25 cellular contexts compared by ENCODE assay signal in the genomic region with DNA sequence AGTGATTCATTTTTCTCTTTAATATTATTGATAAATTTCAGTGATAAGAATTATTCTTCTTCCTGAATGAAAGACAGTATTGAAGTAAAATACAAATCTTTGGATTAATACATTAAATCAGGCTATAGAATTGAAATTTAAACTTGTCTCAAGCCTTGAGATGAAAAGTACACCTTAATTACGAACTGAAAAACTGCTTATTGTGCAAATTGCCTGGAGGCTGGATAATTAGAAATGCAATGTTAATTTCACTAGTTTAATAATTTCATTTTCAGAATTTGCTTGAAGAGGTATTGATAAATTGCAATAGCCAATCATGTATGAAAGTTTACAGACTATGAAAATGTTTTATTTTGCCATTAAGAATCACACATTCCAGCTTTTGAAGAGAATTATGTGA. TPM values are rescaled to one million over a fixed set of nuclear protein-coding genes. Genes with fewer than 3 reads are reported as not detected.
DNase-seq lines count a peak whose midpoint lies in the region; ATAC-seq, FAIRE-seq and TF ChIP-seq lines count a peak whose summit lies in the region.
"Had no signal": no experiment of that assay in that cellular context is flagged by ENCODE, and none has a peak within 500 bp of the region (broad histone marks: within the 10 kb centered on the region; RNA-seq: fewer than 3 reads in every experiment).

No MANE protein-coding gene starts in this region.

- H3K4me2 ChIP-seq in HepG2 (ENCODE audit: low read depth, low read length) = no peak overlapping the region
- H3K4me2 ChIP-seq in K562 (ENCODE audit: insufficient read depth, low read length) = no peak overlapping the region
- H3K4me2 ChIP-seq: BLaER1 had no signal

- H4K20me1 ChIP-seq in HepG2 (ENCODE audit: insufficient read depth, low read length) = no peaks in the 10 kb centered on the region
- no peaks in the 10 kb centered on the region for H4K20me1 ChIP-seq in K562 (replicated peaks; ENCODE audit: control insufficient read depth, insufficient read depth, low read length)
- H4K20me1 ChIP-seq: BLaER1 had no signal

- no peak for TF ChIP-seq RAD21 in HepG2 (CRISPR knock-in tag; IDR thresholded peaks at IDR 0.05)
- TF ChIP-seq RAD21 in K562 (CRISPR knock-in tag; conservative IDR thresholded peaks at IDR 0.05 in 1 of 2, IDR thresholded peaks at IDR 0.05 in 1 of 2) = no peak

- POLR2A ChIA-PET in HepG2 (lab: Yijun Ruan, JAX) = no interaction called here
- POLR2A ChIA-PET in K562 (lab: Yijun Ruan, JAX) = no interaction called here

- H3K27ac ChIP-seq in HepG2 (ENCODE audit: extremely low read length, insufficient read depth, low read length) = no peak overlapping the region
- H3K27ac ChIP-seq in right lobe of liver = no peak overlapping the region
- no peak overlapping the region for H3K27ac ChIP-seq in K562 (ENCODE audit: extremely low read depth, low read depth, low read length)
- H3K27ac ChIP-seq in small intestine (ENCODE audit: low read depth in 1 of 2, low read length in 1 of 2) = no peak overlapping the region
- H3K27ac ChIP-seq: 22Rv1, BLaER1 had no signal

- H3K27me3 ChIP-seq in HepG2 (ENCODE audit: control insufficient read depth in 1 of 2, insufficient read depth in 2 of 2, low read length in 2 of 2) (no peaks in the 10 kb centered on the region), right lobe of liver (no peaks in the 10 kb centered on the region), K562 (ENCODE audit: control insufficient read depth in 2 of 2, insufficient read depth in 2 of 2, low read length in 2 of 2) (no peaks in the 10 kb centered on the region; a peak in 1 of 5 replicates), small intestine (ENCODE audit: control insufficient read depth in 2 of 2, insufficient read depth in 2 of 2, low read length in 2 of 2) (no peaks in the 10 kb centered on the region), H7 (ENCODE audit: control insufficient read depth, insufficient read depth, low read length) (no peaks in the 10 kb centered on the region)
- H3K27me3 ChIP-seq: BE2C, BLaER1 had no signal

- whole genome bisulfite sequencing in HepG2 (ENCODE audit: low lambda C conversion rate) = 5% methylated on average over 1 of the region's 1 CpG
- 67% methylated on average over 1 of the region's 1 CpG for WGBS in right lobe of liver (ENCODE audit: insufficient coverage, low coverage, low lambda C conversion rate, missing lambda C conversion rate)
- 0% methylated on average over 1 of the region's 1 CpG for WGBS in K562 (ENCODE audit: insufficient coverage, low coverage, missing lambda C conversion rate)
- 80 to 86% (median 85%) methylated on average over 1 of the region's 1 CpG for WGBS in small intestine, 3 donors

- H3K4me3 ChIP-seq in HepG2 (replicated peaks in 1 of 3; ENCODE audit: insufficient read depth in 1 of 3, low read depth in 2 of 3, low read length in 3 of 3) = no peak overlapping the region
- no peak overlapping the region for H3K4me3 ChIP-seq in right lobe of liver
- H3K4me3 ChIP-seq in K562 = no peak overlapping the region
- H3K4me3 ChIP-seq in small intestine (ENCODE audit: low read depth in 1 of 2, low read length in 2 of 2) = no peak overlapping the region
- no peak overlapping the region for H3K4me3 ChIP-seq in H7 (ENCODE audit: insufficient read depth, low read depth, low read length)
- H3K4me3 ChIP-seq: BLaER1, GM12878 had no signal

- H3K36me3 ChIP-seq in HepG2 (replicated peaks in 1 of 2; ENCODE audit: control insufficient read depth in 1 of 2, insufficient read depth in 2 of 2, low read length in 2 of 2) (no peaks in the 10 kb centered on the region), right lobe of liver (no peaks in the 10 kb centered on the region), K562 (ENCODE audit: control insufficient read depth, insufficient read depth, low read length) (no peaks in the 10 kb centered on the region), small intestine (ENCODE audit: control insufficient read depth in 2 of 2, insufficient read depth in 2 of 2, low read length in 2 of 2) (no peaks in the 10 kb centered on the region), H7 (replicated peaks; ENCODE audit: control insufficient read depth, insufficient read depth, low read length) (no peaks in the 10 kb centered on the region)
- H3K36me3 ChIP-seq: BE2C, BLaER1 had no signal

- H3K79me2 ChIP-seq in HepG2 (ENCODE audit: insufficient read depth, low read length) (no peaks in the 10 kb centered on the region), K562 (ENCODE audit: control insufficient read depth, insufficient read depth, low read length) (no peaks in the 10 kb centered on the region)

- TF ChIP-seq EP300 in HepG2 (IDR thresholded peaks at IDR 0.05; ENCODE audit: low read depth in 2 of 2, low read length in 2 of 2) (no peak), HepG2 (CRISPR knock-in tag; IDR thresholded peaks at IDR 0.05; ENCODE audit: borderline replicate concordance) (no peak), K562 (IDR thresholded peaks at IDR 0.05; ENCODE audit: low read length) (no peak)

- no peaks in the 10 kb centered on the region for H3K9me3 ChIP-seq in HepG2 (ENCODE audit: low read length)
- H3K9me3 ChIP-seq in right lobe of liver = no peaks in the 10 kb centered on the region
- H3K9me3 ChIP-seq in K562 (replicated peaks; ENCODE audit: control insufficient read depth, insufficient read depth, low read depth, low read length) = no peaks in the 10 kb centered on the region
- H3K9me3 ChIP-seq in small intestine (ENCODE audit: control insufficient read depth, low read depth) = no peaks in the 10 kb centered on the region
- H3K9me3 ChIP-seq: BE2C, BLaER1 had no signal

- ATAC-seq in HepG2 (no peak), right lobe of liver (no peak), K562 (no peak), HG03175 (IDR thresholded peaks at IDR 0.05; ENCODE audit: unreplicated experiment) (no peak)
- ATAC-seq: GM12878 had no signal

- in situ Hi-C loops in HepG2 (cut with HindIII; ENCODE audit: extremely low pct_ligation_motif_present, low pct_unique_long_range_greater_than_20kb) (loop anchor here (25.0 kb wide), 1 partner anchor 1264 kb away; no protein-coding TSS in a partner anchor), K562 (cut with MboI) (no loop called here)

- TF ChIP-seq CTCF in HepG2 (CRISPR knock-in tag; IDR thresholded peaks at IDR 0.05) = no peak
- no peak for TF ChIP-seq CTCF in right lobe of liver (IDR thresholded peaks at IDR 0.05)
- TF ChIP-seq CTCF in K562 (IDR thresholded peaks at IDR 0.05 in 2 of 3, conservative IDR thresholded peaks at IDR 0.05 in 1 of 3; ENCODE audit: insufficient read depth in 2 of 3, low read depth in 1 of 3, low read length in 3 of 3) = no peak

- FAIRE-seq in HepG2 (lab: Jason Lieb, UNC) (no peak), K562 (lab: Jason Lieb, UNC) (no peak), small intestine (lab: Jason Lieb, UNC) (peak; percentile 5)
- FAIRE-seq: GM12878, GM12892, GM18507 had no signal

- no peaks in the 10 kb centered on the region for H3K4me1 ChIP-seq in HepG2 (ENCODE audit: insufficient read depth, low read length)
- no peaks in the 10 kb centered on the region for H3K4me1 ChIP-seq in right lobe of liver
- no peaks in the 10 kb centered on the region for H3K4me1 ChIP-seq in K562 (replicated peaks in 1 of 2; ENCODE audit: control insufficient read depth in 2 of 2, insufficient read depth in 2 of 2, low read length in 2 of 2)
- H3K4me1 ChIP-seq in small intestine (ENCODE audit: control insufficient read depth in 2 of 2, insufficient read depth in 1 of 2, low read depth in 1 of 2, low read length in 1 of 2) = no peaks in the 10 kb centered on the region
- H3K4me1 ChIP-seq: BE2C, BLaER1 had no signal

- no peaks in the 10 kb centered on the region for H3K9me1 ChIP-seq in K562 (ENCODE audit: control insufficient read depth, insufficient read depth, low read length)

- CTCF ChIA-PET in HepG2 (lab: Yijun Ruan, JAX; ENCODE audit: low intra/inter-chr PET ratio, low total read pairs) = no interaction called here
- CTCF ChIA-PET in K562 (lab: Yijun Ruan, JAX; ENCODE audit: low intra/inter-chr PET ratio) = no interaction called here

- H3K9ac ChIP-seq in HepG2 (ENCODE audit: insufficient read depth, low read depth, low read length) (no peak overlapping the region), K562 (ENCODE audit: insufficient read depth in 1 of 2, low read depth in 2 of 2, low read length in 2 of 2) (no peak overlapping the region)
- H3K9ac ChIP-seq: BLaER1 had no signal

- H2AFZ ChIP-seq in HepG2 (ENCODE audit: low read length) (no peak overlapping the region), K562 (ENCODE audit: low read depth, low read length) (no peak overlapping the region)

- DNase-seq in HepG2 (ENCODE audit: low spot score) (no peak), right lobe of liver (no peak), K562 (ENCODE audit: extremely low read depth in 1 of 4, low spot score in 3 of 4) (no peak), small intestine (no peak), H7 (no peak)
- DNase-seq: ACHN; BE2C; C1 segment of cervical spinal cord; CD4-positive, alpha-beta memory T cell; CD4-positive, CD25-positive, alpha-beta regulatory T cell; CD8-positive, alpha-beta memory T cell; COR-L47; DMS 273 treated with DMSO at 0.1 percent for 48 hours; DMS153; DMS53; DMS79; DND-41; EL; GDM1 had no signal

- TF ChIP-seq POLR2A in HepG2 (IDR thresholded peaks at IDR 0.05; ENCODE audit: insufficient read depth in 1 of 2, low read depth in 2 of 2, low read length in 2 of 2) = no peak
- TF ChIP-seq POLR2A in right lobe of liver (IDR thresholded peaks at IDR 0.05) = no peak
- TF ChIP-seq POLR2A in K562 (conservative IDR thresholded peaks at IDR 0.05) = no peak

- intact Hi-C loops in HepG2 (cut with micrococcal nuclease; ENCODE audit: unreplicated experiment) = loop anchor here (2.0 kb wide), 1 partner anchor 1267 kb away; no protein-coding TSS in a partner anchor
- intact Hi-C loops in right lobe of liver (cut with DNase I) = no loop called here
- intact Hi-C loops in K562 (cut with micrococcal nuclease) = loop anchor here (10.0 kb wide), 1 partner anchor 351 kb away; no protein-coding TSS in a partner anchor

- BruUV-seq in HepG2 (replicated peaks; lab: Mats Ljungman, UMichigan) = no TSS peak
- no TSS peak for BruUV-seq in K562 (replicated peaks; lab: Mats Ljungman, UMichigan)

RNA-seq across cellular contexts. Expression of a gene that starts 11.0 kb away (rescaled TPM):
- total RNA-seq in HepG2 (2016; rRNA removed; fragmentation: Illumina TruSeq; extraction: Trizol) (94.3 and 100.0 TPM in 2 replicates), right lobe of liver (10 to 100 TPM; 18.0 to 65.0 (median 19.3) TPM), K562 (2014; rRNA removed) (139 and 144 TPM in 2 replicates), K562 (2014; rRNA removed; fragmentation: Illumina TruSeq; extraction: Trizol) (182 and 209 TPM in 2 replicates), K562 (2015; rRNA removed; fragmentation: Illumina TruSeq; extraction: Trizol) (173 and 174 TPM in 2 replicates), K562 (2021) (100 and 102 TPM in 2 replicates)
- total RNA-seq in HepG2 (2016; cell fraction: cytosol; rRNA removed; fragmentation: Illumina TruSeq; extraction: Trizol; ENCODE audit: low read depth) = 44.4 and 47.0 TPM in 2 replicates
- total RNA-seq in HepG2 (2016; cell fraction: insoluble cytoplasmic fraction; rRNA removed; fragmentation: Illumina TruSeq; extraction: Trizol) = 80.0 and 98.8 TPM in 2 replicates
- 39.1 and 48.0 TPM in 2 replicates for total RNA-seq in HepG2 (2016; cell fraction: membrane; rRNA removed; fragmentation: Illumina TruSeq; extraction: Trizol)
- total RNA-seq in HepG2 (2016; cell fraction: nucleus; rRNA removed; fragmentation: Illumina TruSeq; extraction: Trizol) = 107 and 108 TPM in 2 replicates
- polyA plus RNA-seq in HepG2 (2011; rRNA removed) (38.5 and 42.5 TPM in 2 replicates), K562 (2011; rRNA removed) (115 and 145 TPM in 2 replicates), K562 (2014; fragmentation: Illumina TruSeq; extraction: Trizol) (126 and 150 TPM in 2 replicates), K562 (2014; fragmentation: Nextera tagmentation; extraction: Ambion mirVana) (100 to 1,000 TPM; 208 to 213 TPM), K562 (2014; rRNA removed) (131 and 138 TPM in 2 replicates), small intestine (10 to 100 TPM; 32.2 to 54.3 (median 36.8) TPM)
- 33.9 and 43.3 TPM in 2 replicates for polyA plus RNA-seq in HepG2 (2011; cell fraction: cytosol; rRNA removed)
- 25.3 and 31.3 TPM in 2 replicates for polyA plus RNA-seq in HepG2 (2011; cell fraction: nucleus; rRNA removed)
- polyA plus RNA-seq in HepG2 (2012) = 38.3 and 41.2 TPM in 2 replicates
- polyA plus RNA-seq in HepG2 (2016; cell fraction: cytosol; fragmentation: Illumina TruSeq; extraction: Trizol; ENCODE audit: low read depth) = 18.5 and 20.8 TPM in 2 replicates
- polyA plus RNA-seq in HepG2 (2016; cell fraction: insoluble cytoplasmic fraction; fragmentation: Illumina TruSeq; extraction: Trizol; ENCODE audit: low read depth) = 75.5 and 91.3 TPM in 2 replicates
- 22.4 and 26.1 TPM in 2 replicates for polyA plus RNA-seq in HepG2 (2016; cell fraction: membrane; fragmentation: Illumina TruSeq; extraction: Trizol; ENCODE audit: low read depth)
- polyA plus RNA-seq in HepG2 (2016; cell fraction: nucleus; fragmentation: Illumina TruSeq; extraction: Trizol; ENCODE audit: insufficient read depth, low read depth) = 57.1 and 60.1 TPM in 2 replicates
- polyA minus RNA-seq in HepG2 (2011; rRNA and poly(A)+ RNA removed; ENCODE audit: low replicate concordance) = 72.2 and 141 TPM in 2 replicates
- polyA minus RNA-seq in HepG2 (2011; cell fraction: cytosol; rRNA and poly(A)+ RNA removed) = 20.6 and 24.7 TPM in 2 replicates
- polyA minus RNA-seq in HepG2 (2011; cell fraction: nucleus; rRNA and poly(A)+ RNA removed) = 265 and 283 TPM in 2 replicates
- 224 and 453 TPM in 2 replicates for total RNA-seq in K562 (2011; cell fraction: chromatin; rRNA removed; ENCODE audit: low replicate concordance)
- 120 and 138 TPM in 2 replicates for total RNA-seq in K562 (2011; cell fraction: nucleolus; rRNA removed)
- 208 and 348 TPM in 2 replicates for total RNA-seq in K562 (2011; cell fraction: nucleoplasm; rRNA removed)
- polyA plus RNA-seq in K562 (2011; cell fraction: cytosol; rRNA removed) = 45.2 and 86.6 TPM in 2 replicates
- polyA plus RNA-seq in K562 (2011; cell fraction: nucleus; rRNA removed) = 117 and 120 TPM in 2 replicates
- 64.4 and 97.1 TPM in 2 replicates for polyA plus RNA-seq in K562 (2012)
- polyA minus RNA-seq in K562 (2011; rRNA and poly(A)+ RNA removed) = 325 and 352 TPM in 2 replicates
- 40.2 and 55.4 TPM in 2 replicates for polyA minus RNA-seq in K562 (2011; cell fraction: cytosol; rRNA and poly(A)+ RNA removed)
- 405 and 656 TPM in 2 replicates for polyA minus RNA-seq in K562 (2011; cell fraction: nucleus; rRNA and poly(A)+ RNA removed)
- 44.3 and 54.4 TPM in 2 replicates for total RNA-seq in H7 (2014; rRNA removed; shearing (Covaris generic))

Comparison
In these comparisons a context has a peak if more than half of its experiments do, and no peak if none do; other contexts are left out.
1. intact Hi-C loops: an anchor here in HepG2 (2.0 kb wide) and K562 (10.0 kb wide); none called in right lobe of liver.